ENCODE assay signal across 8 cellular contexts in the genomic region with DNA sequence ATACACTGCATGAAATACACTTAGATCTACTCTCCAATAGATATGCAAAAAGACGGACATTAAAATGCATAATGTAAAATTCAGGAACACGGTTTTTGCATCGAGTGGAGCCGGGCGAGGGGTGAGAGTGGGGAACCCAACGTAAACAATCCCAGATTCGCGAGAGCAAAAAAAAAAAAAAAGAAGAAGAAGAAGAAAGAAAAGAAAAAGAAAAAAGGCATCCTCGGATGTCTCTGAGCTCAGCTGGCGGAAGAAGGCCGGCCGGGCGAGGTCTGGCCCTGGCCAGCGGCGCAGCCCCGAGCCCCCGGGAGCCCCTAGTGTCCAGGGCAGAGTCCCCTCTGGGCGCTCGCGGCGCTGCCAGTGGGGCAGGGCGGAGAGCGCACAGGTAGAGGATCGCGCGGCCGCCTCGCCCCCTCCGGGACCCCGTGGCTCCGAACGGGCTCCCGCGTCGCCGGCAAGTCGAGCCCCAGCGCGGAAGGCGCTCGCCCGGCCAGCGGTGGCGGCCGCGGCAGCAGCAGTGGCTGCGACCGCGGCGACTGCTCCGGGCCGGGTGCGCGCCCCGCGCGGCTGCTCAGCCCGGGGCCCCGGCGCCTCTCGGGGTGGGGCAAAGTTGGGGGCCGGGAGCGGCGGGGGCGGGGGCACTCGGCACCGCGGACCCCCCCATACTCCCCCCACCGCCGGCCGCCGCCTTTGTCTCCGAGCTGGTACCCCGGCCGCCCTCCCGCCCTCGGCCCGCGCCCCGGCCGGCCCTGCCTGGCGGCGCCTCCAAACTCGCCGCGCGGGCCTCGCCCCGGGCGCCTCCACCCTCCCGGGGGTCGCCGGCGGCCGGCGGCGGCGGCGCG. TPM values are rescaled to one million over a fixed set of nuclear protein-coding genes. Genes with fewer than 3 reads are reported as not detected.
DNase-seq lines count a peak whose midpoint lies in the region; ATAC-seq and TF ChIP-seq lines count a peak whose summit lies in the region.

No MANE protein-coding gene starts in this region.

- TF ChIP-seq CTCF in OCI-LY7 (conservative IDR thresholded peaks at IDR 0.05; ENCODE audit: low read length) (peak; percentile 44), endodermal cell (conservative IDR thresholded peaks at IDR 0.05) (peak; percentile 57)

- ATAC-seq in HG02642 (IDR thresholded peaks at IDR 0.05; ENCODE audit: poor library complexity, unreplicated experiment) = peak; percentile 53
- peak; percentile 51 to 54 for ATAC-seq in naive B cell (ENCODE audit: low read depth in 2 of 2)
- ATAC-seq in HG03378 (IDR thresholded peaks at IDR 0.05; ENCODE audit: unreplicated experiment) = no peak

- H3K4me2 ChIP-seq in OCI-LY7 (ENCODE audit: low read length) = peak overlapping the region; percentile 72

- H3K27ac Mint-ChIP-seq in activated T-cell treated with anti-CD3 and anti-CD28 coated beads, Interleukin-2, amount 50 U/mL, for 24 hours = no peak overlapping the region
- no peak overlapping the region for H3K27ac Mint-ChIP-seq in endodermal cell
- peak overlapping the region in 4 of 6 donors; percentile 86 to 96 (median 90) for H3K27ac Mint-ChIP-seq in naive B cell

- peak overlapping the region; percentile 76 for H3K4me3 Mint-ChIP-seq in activated T-cell treated with anti-CD3 and anti-CD28 coated beads, Interleukin-2, amount 50 U/mL, for 24 hours
- H3K4me3 Mint-ChIP-seq in endodermal cell = peak overlapping the region; percentile 63
- peak overlapping the region; percentile 90 to 99 (median 96) for H3K4me3 Mint-ChIP-seq in naive B cell

- peaks cover 58% of the 10 kb centered on the region for H3K27me3 Mint-ChIP-seq in activated T-cell treated with anti-CD3 and anti-CD28 coated beads, Interleukin-2, amount 50 U/mL, for 24 hours
- H3K27me3 Mint-ChIP-seq in endodermal cell (ENCODE audit: insufficient read depth) = peaks cover 40% of the 10 kb centered on the region
- H3K27me3 Mint-ChIP-seq in naive B cell = peaks cover 20 to 52% (median 37%) of the 10 kb centered on the region in 3 donors

- no peak overlapping the region for H3K9ac ChIP-seq in endodermal cell (ENCODE audit: extremely low read depth, low read length, poor library complexity, severe bottlenecking)

- BruUV-seq in OCI-LY7 (replicated peaks; lab: Mats Ljungman, UMichigan) = no TSS peak

- POLR2A ChIA-PET in OCI-LY7 (lab: Charles Lee) = interaction anchor here (0.7 kb wide), 1 partner anchor 69 kb away, joined by 3 read pairs; no protein-coding TSS in a partner anchor

- peaks cover 88% of the 10 kb centered on the region for H3K27me3 ChIP-seq in endodermal cell (ENCODE audit: control insufficient read depth, insufficient read depth, low read length, poor library complexity, severe bottlenecking)

- H3K4me1 ChIP-seq in OCI-LY7 (ENCODE audit: insufficient read depth, low read length, poor library complexity, severe bottlenecking) (peaks cover 51% of the 10 kb centered on the region), endodermal cell (ENCODE audit: control insufficient read depth, insufficient read depth, low read length) (peaks cover 6% of the 10 kb centered on the region)

- CTCF ChIA-PET in OCI-LY7 (lab: Charles Lee; ENCODE audit: unreplicated experiment) = no interaction called here

- peaks cover 3% of the 10 kb centered on the region; the same call in 1 of the 2 replicates for H3K79me2 ChIP-seq in OCI-LY7 (ENCODE audit: insufficient read depth, low read depth, low read length)

- peaks cover 14% of the 10 kb centered on the region; the same call in 1 of the 2 replicates for H4K20me1 ChIP-seq in OCI-LY7 (ENCODE audit: insufficient read depth, low read length)

- H3K4me1 Mint-ChIP-seq in activated T-cell treated with anti-CD3 and anti-CD28 coated beads, Interleukin-2, amount 50 U/mL, for 24 hours (ENCODE audit: low read depth) = peaks cover 8% of the 10 kb centered on the region
- H3K4me1 Mint-ChIP-seq in endodermal cell (peaks cover 17% of the 10 kb centered on the region), naive B cell (peaks cover 22 to 32% (median 29%) of the 10 kb centered on the region in 3 donors)

- intact Hi-C loops in OCI-LY7 (cut with micrococcal nuclease; ENCODE audit: unreplicated experiment) = loop anchor here (5.0 to 10.0 kb wide), 2 partner anchors 223 to 390 kb away; no protein-coding TSS in a partner anchor

- H3K9me3 ChIP-seq in OCI-LY7 (ENCODE audit: low read length) (no peaks in the 10 kb centered on the region), endodermal cell (ENCODE audit: control insufficient read depth, low read length) (no peaks in the 10 kb centered on the region)

- WGBS in endodermal cell (ENCODE audit: insufficient coverage in 1 of 2, insufficient read length in 1 of 2), 2 experiments = 0% methylated on average over 4 to 99 of the region's 100 CpGs

- H3K9me2 ChIP-seq in OCI-LY7 (ENCODE audit: insufficient read depth, low read length) = no peaks in the 10 kb centered on the region

- H3K27ac ChIP-seq in OCI-LY7 (ENCODE audit: low read depth, low read length, poor library complexity, severe bottlenecking) (no peak overlapping the region), endodermal cell (ENCODE audit: low read depth, low read length) (no peak overlapping the region)

- H3K9me3 Mint-ChIP-seq in activated T-cell treated with anti-CD3 and anti-CD28 coated beads, Interleukin-2, amount 50 U/mL, for 24 hours = no peaks in the 10 kb centered on the region
- H3K9me3 Mint-ChIP-seq in endodermal cell (no peaks in the 10 kb centered on the region), naive B cell (no peaks in the 10 kb centered on the region)

- H3K36me3 Mint-ChIP-seq in activated T-cell treated with anti-CD3 and anti-CD28 coated beads, Interleukin-2, amount 50 U/mL, for 24 hours (ENCODE audit: low read depth) = no peaks in the 10 kb centered on the region
- H3K36me3 Mint-ChIP-seq in endodermal cell (ENCODE audit: low read depth) (no peaks in the 10 kb centered on the region), naive B cell (peaks cover 0 to 8% of the 10 kb centered on the region in 2 donors)

- DNase-seq in activated T-cell treated with anti-CD3 and anti-CD28 coated beads, Interleukin-2, amount 50 U/mL, for 24 hours = no peak
- no peak for DNase-seq in activated T-cell treated with anti-CD3 and anti-CD28 coated beads, Interleukin-2, amount 50 U/mL, for 1 hour
- DNase-seq in OCI-LY7 (ENCODE audit: low spot score) (peak; percentile 56), endodermal cell (peak; percentile 75), naive B cell (no peak), NCI-H187 treated with DMSO at 0.1 percent for 48 hours (lab: John Stamatoyannopoulos, UW) (no peak)

- H2AFZ ChIP-seq in OCI-LY7 (ENCODE audit: low read length) = peak overlapping the region; percentile 21; the same call in 1 of the 2 replicates

- H3K4me3 ChIP-seq in OCI-LY7 (ENCODE audit: low read depth, low read length, poor library complexity, severe bottlenecking) (peak overlapping the region; percentile 85), endodermal cell (ENCODE audit: low read length) (peak overlapping the region; percentile 62)

- H3K36me3 ChIP-seq in OCI-LY7 (ENCODE audit: insufficient read depth, low read length) (no peaks in the 10 kb centered on the region), endodermal cell (ENCODE audit: control insufficient read depth, insufficient read depth, low read length) (no peaks in the 10 kb centered on the region)

RNA-seq across cellular contexts. Expression of gene ZFHX3, which starts 9.7 kb away (rescaled TPM):
- 0.77 and 1.3 TPM in 2 replicates for total RNA-seq in OCI-LY7 (2014; rRNA removed; shearing (Covaris generic))
- 5.7 and 6.2 TPM in 2 replicates for total RNA-seq in OCI-LY7 (2022)
- 1 to 10 TPM in 1 of 2 donors, under 1 TPM in 1; 0.79 to 2.2 TPM for total RNA-seq in endodermal cell
- polyA plus RNA-seq in endodermal cell (2013, experiment 1 of 2) = 9.3 TPM
- polyA plus RNA-seq in endodermal cell (2013, experiment 2 of 2) = 10.4 TPM
- polyA plus RNA-seq in naive B cell (ENCODE audit: low read depth in 6 of 6) = under 1 TPM in 5 of 6 donors, not detected in 1; 0.08 to 0.61 (median 0.24) TPM

Comparison
In these comparisons a context has a peak if more than half of its experiments do, and no peak if none do; other contexts are left out.
1. DNase-seq: peak in OCI-LY7 (single experiment) and endodermal cell (single experiment); none in activated T-cell treated with anti-CD3 and anti-CD28 coated beads, Interleukin-2, amount 50 U/mL, for 24 hours (single experiment), activated T-cell treated with anti-CD3 and anti-CD28 coated beads, Interleukin-2, amount 50 U/mL, for 1 hour (single experiment), naive B cell (single experiment) and NCI-H187 treated with DMSO at 0.1 percent for 48 hours (single experiment).
2. H3K27ac Mint-ChIP-seq: peak in naive B cell (4 of 6); none in activated T-cell treated with anti-CD3 and anti-CD28 coated beads, Interleukin-2, amount 50 U/mL, for 24 hours (single experiment) and endodermal cell (single experiment).
3. Peak in every context shown above with its lines, with median percentiles within 50 percentile points of each other: H3K4me3 Mint-ChIP-seq.